In the genomic region with DNA sequence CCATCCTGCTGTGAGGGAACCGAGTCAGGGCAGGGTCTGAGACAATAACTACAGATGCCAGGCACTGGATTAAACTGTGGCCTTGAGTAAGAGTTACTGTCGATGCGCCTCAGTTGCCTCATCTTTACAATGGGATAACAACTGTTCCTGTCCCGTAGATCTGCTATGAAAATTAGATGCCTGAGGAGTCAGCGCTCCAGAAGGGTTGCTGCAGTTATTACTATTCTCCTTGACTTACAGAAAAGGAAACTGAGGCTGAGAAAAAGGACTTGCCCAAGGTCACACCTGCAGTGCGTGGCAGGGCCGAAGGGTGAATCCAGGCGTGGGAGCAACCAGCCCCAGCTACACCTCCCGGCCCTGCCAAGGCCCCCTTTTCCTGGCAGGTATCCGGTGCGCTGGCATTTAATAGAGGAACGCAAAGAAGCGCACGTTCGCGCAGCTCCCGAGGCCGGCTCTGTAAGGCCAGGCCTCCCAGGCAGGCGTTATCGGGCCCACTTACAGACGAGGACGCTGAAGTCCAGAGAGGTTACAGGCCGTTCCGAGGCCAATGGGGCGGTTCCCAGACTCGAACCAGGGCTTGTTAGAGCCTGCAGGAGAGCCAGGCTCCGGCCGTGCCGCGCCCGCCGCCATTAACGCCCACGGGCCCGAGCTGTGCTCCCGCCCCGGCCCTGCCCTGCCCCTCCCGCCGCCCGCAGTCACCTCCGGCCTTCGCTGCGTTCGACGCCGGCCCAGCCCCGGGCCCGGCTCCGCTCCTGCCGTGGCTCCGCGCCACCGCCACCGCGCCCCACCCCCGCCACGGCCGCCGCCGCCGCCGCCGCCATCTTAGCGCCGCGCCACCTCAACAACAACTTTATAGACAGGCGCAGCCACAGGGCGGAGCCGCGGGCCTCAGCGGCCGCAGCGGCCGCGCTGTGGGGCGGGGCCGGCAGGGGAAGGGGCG, we compare ENCODE assay signal across 8 cellular contexts. TPM values are rescaled to one million over a fixed set of nuclear protein-coding genes. Genes with fewer than 3 reads are reported as not detected.
DNase-seq lines count a peak whose midpoint lies in the region; ATAC-seq and TF ChIP-seq lines count a peak whose summit lies in the region.

A gene (minus strand): TSS at position 852 of the 940 bp plus-strand sequence. CDS start 31 bp downstream, at position 821.

- peak in 1 of 2 donors; percentile 65 for TF ChIP-seq EP300 in tibial nerve (IDR thresholded peaks at IDR 0.05)

- H3K4me3 ChIP-seq in OCI-LY1 (ENCODE audit: low read depth, low read length, poor library complexity, severe bottlenecking) = peak within 1 kb of the TSS; percentile 85
- H3K4me3 ChIP-seq in coronary artery = peak within 1 kb of the TSS; percentile 88
- H3K4me3 ChIP-seq in tibial nerve = peak within 1 kb of the TSS; percentile 76 to 99 (median 88)

- peaks cover 41% of the 10 kb centered on the region for H3K4me1 Mint-ChIP-seq in activated naive CD4-positive, alpha-beta T cell treated with anti-CD3 and anti-CD28 coated beads for 36 hours (ENCODE audit: low read depth)

- peak; percentile 48 to 69 for TF ChIP-seq POLR2A in tibial nerve (IDR thresholded peaks at IDR 0.05)

- no peaks in the 10 kb centered on the region for H4K20me1 ChIP-seq in OCI-LY1 (ENCODE audit: insufficient read depth, low read length)

- peak within 1 kb of the TSS; percentile 98 for H3K4me2 ChIP-seq in OCI-LY1 (ENCODE audit: low read length)

- H3K27ac Mint-ChIP-seq in activated naive CD4-positive, alpha-beta T cell treated with anti-CD3 and anti-CD28 coated beads for 36 hours = peak within 1 kb of the TSS; percentile 84

- intact Hi-C loops in activated naive CD4-positive, alpha-beta T cell treated with anti-CD3 and anti-CD28 coated beads for 36 hours (cut with micrococcal nuclease) = loop anchor here (1.0 to 5.0 kb wide), 8 partner anchors 18 to 349 kb away; a partner anchor contains a TSS

- CTCF ChIA-PET in activated naive CD4-positive, alpha-beta T cell treated with anti-CD3 and anti-CD28 coated beads for 36 hours (lab: Charles Lee) = interaction anchor here (0.6 to 1.3 kb wide), 4 partner anchors 29 to 58 kb away, joined by 3 to 8 read pairs (median 4); a partner anchor contains a TSS

- no peak within 1 kb of the TSS for H2AFZ ChIP-seq in OCI-LY1 (ENCODE audit: low read length)

- DNase-seq in activated naive CD4-positive, alpha-beta T cell treated with anti-CD3 and anti-CD28 coated beads for 36 hours = no peak
- no peak for DNase-seq in activated naive CD4-positive, alpha-beta T cell treated with anti-CD3 and anti-CD28 coated beads, Interleukin-2, amount 50 U/mL, for 16 hours
- DNase-seq in coronary artery (ENCODE audit: low spot score) = no peak
- peak; percentile 57 to 61 for DNase-seq in lung microvascular endothelial cell (ENCODE audit: low read depth in 2 of 2)
- no peak for DNase-seq in tibial nerve (ENCODE audit: low spot score in 2 of 2)

- TF ChIP-seq CTCF in OCI-LY1 (IDR thresholded peaks at IDR 0.05; ENCODE audit: low read length) (no peak), coronary artery (IDR thresholded peaks at IDR 0.05) (no peak), tibial nerve (IDR thresholded peaks at IDR 0.05) (peak in 1 of 5 experiments; percentile 18)

- H3K4me3 Mint-ChIP-seq in activated naive CD4-positive, alpha-beta T cell treated with anti-CD3 and anti-CD28 coated beads for 36 hours = peak within 1 kb of the TSS; percentile 93

- no peaks in the 10 kb centered on the region for H3K9me3 Mint-ChIP-seq in activated naive CD4-positive, alpha-beta T cell treated with anti-CD3 and anti-CD28 coated beads for 36 hours

- peaks cover 24% of the 10 kb centered on the region for H3K4me1 ChIP-seq in OCI-LY1 (ENCODE audit: insufficient read depth, low read length, severe bottlenecking)
- peaks cover 4 to 56% (median 42%) of the 10 kb centered on the region in 4 donors for H3K4me1 ChIP-seq in tibial nerve

- no peaks in the 10 kb centered on the region for H3F3A ChIP-seq in OCI-LY1 (ENCODE audit: insufficient read depth, low read length)

- no peaks in the 10 kb centered on the region for H3K9me2 ChIP-seq in OCI-LY1 (ENCODE audit: low read depth, low read length)

- H3K36me3 ChIP-seq in OCI-LY1 (ENCODE audit: insufficient read depth, low read length) = 0 out of 2 replicates have a peak, but pooled peaks cover 3% of the 10 kb centered on the region
- H3K36me3 ChIP-seq in tibial nerve = peaks cover 0 to 23% (median 4%) of the 10 kb centered on the region in 3 donors

- H3K9me3 ChIP-seq in OCI-LY1 (ENCODE audit: low read length) (no peaks in the 10 kb centered on the region), tibial nerve (no peaks in the 10 kb centered on the region)

- ATAC-seq in HG02798 (IDR thresholded peaks at IDR 0.05; ENCODE audit: poor library complexity, unreplicated experiment) (peak; percentile 62), HG03469 (IDR thresholded peaks at IDR 0.05; ENCODE audit: unreplicated experiment) (no peak)

- peak within 1 kb of the TSS; percentile 83 for H3K9ac ChIP-seq in OCI-LY1 (ENCODE audit: low read length)

- WGBS in tibial nerve, 2 donors = 5 to 26% methylated on average over 13 to 58 of the region's 78 CpGs

- no peaks in the 10 kb centered on the region for H3K27me3 Mint-ChIP-seq in activated naive CD4-positive, alpha-beta T cell treated with anti-CD3 and anti-CD28 coated beads for 36 hours (ENCODE audit: low read depth)

- no peaks in the 10 kb centered on the region for H3K27me3 ChIP-seq in OCI-LY1 (ENCODE audit: insufficient read depth, low read length)
- H3K27me3 ChIP-seq in tibial nerve = no peaks in the 10 kb centered on the region

- H3K36me3 Mint-ChIP-seq in activated naive CD4-positive, alpha-beta T cell treated with anti-CD3 and anti-CD28 coated beads for 36 hours (ENCODE audit: low read depth) = peaks cover 8% of the 10 kb centered on the region

- no peak within 1 kb of the TSS for H3K27ac ChIP-seq in OCI-LY1 (ENCODE audit: low read depth, low read length, poor library complexity, severe bottlenecking)
- H3K27ac ChIP-seq in coronary artery = peak within 1 kb of the TSS; percentile 96 to 98
- peak within 1 kb of the TSS; percentile 84 to 98 (median 96) for H3K27ac ChIP-seq in tibial nerve

- no peaks in the 10 kb centered on the region for H3K79me2 ChIP-seq in OCI-LY1 (ENCODE audit: insufficient read depth, low read length)

RNA-seq across cellular contexts. Expression of the gene that starts here (rescaled TPM):
- 10 to 100 TPM; 20.0 to 21.9 TPM for total RNA-seq in activated naive CD4-positive, alpha-beta T cell treated with anti-CD3 and anti-CD28 coated beads for 36 hours
- 10.2 and 15.7 TPM in 2 replicates for total RNA-seq in lung microvascular endothelial cell
- total RNA-seq in tibial nerve = 10 to 100 TPM; 14.7 to 30.4 (median 21.7) TPM

Comparison
In these comparisons a context has a peak if more than half of its experiments do, and no peak if none do; other contexts are left out.
1. DNase-seq: peak in lung microvascular endothelial cell (2 of 2); none in activated naive CD4-positive, alpha-beta T cell treated with anti-CD3 and anti-CD28 coated beads for 36 hours (single experiment), activated naive CD4-positive, alpha-beta T cell treated with anti-CD3 and anti-CD28 coated beads, Interleukin-2, amount 50 U/mL, for 16 hours (single experiment), coronary artery (single experiment) and tibial nerve (0 of 2).
2. Peak in every context shown above with its lines, with median percentiles within 50 percentile points of each other: H3K4me3 ChIP-seq.